ENCODE assay signal across 24 cellular contexts in genomic region chr9:87704342-87704741, GRCh38. TPM values are rescaled to one million over a fixed set of nuclear protein-coding genes. Genes with fewer than 3 reads are reported as not detected.
DNase-seq lines count a peak whose midpoint lies in the region; ATAC-seq and TF ChIP-seq lines count a peak whose summit lies in the region.
"Had no signal": no experiment of that assay in that cellular context is flagged by ENCODE, and none has a peak within 500 bp of the region (broad histone marks: within the 10 kb centered on the region; RNA-seq: fewer than 3 reads in every experiment).

No MANE protein-coding gene starts in this region.

- H3K79me2 ChIP-seq in trophoblast cell (ENCODE audit: control insufficient read depth, insufficient read depth, low read length, poor library complexity), result peaks cover 4% of the 10 kb centered on the region

- H4K91ac ChIP-seq in trophoblast cell (ENCODE audit: low read depth, low read length), result peak overlapping the region; percentile 53

- no peak for ATAC-seq in WTC11
- no peak for ATAC-seq in upper lobe of left lung (ENCODE audit: low FRiP score in 2 of 2)
- ATAC-seq: CD8-positive, alpha-beta T cell had no signal

- H3K27me3 ChIP-seq in A673 (replicated peaks; ENCODE audit: insufficient read depth, low read depth, low read length, poor library complexity), result no peaks in the 10 kb centered on the region
- H3K27me3 ChIP-seq in trophoblast cell (ENCODE audit: insufficient read depth, low read length), result no peaks in the 10 kb centered on the region
- H3K27me3 ChIP-seq in upper lobe of left lung, result no peaks in the 10 kb centered on the region
- H3K27me3 ChIP-seq: BLaER1 treated with 17β-estradiol and CSF1 and Interleukin-3, amounts not matched to agents 10 nM and 100 nM had no signal

- no peaks in the 10 kb centered on the region for H3K27me3 Mint-ChIP-seq in WTC11 (ENCODE audit: low read depth)

- POLR2A ChIA-PET in A673 (lab: Charles Lee; ENCODE audit: low non-redundant PET) (no interaction called here), WTC11 (lab: Charles Lee) (no interaction called here)

- H4K8ac ChIP-seq in trophoblast cell (ENCODE audit: low read depth, low read length), result peak overlapping the region; percentile 37

- peaks cover 68% of the 10 kb centered on the region for H3K36me3 Mint-ChIP-seq in WTC11
- H3K36me3 Mint-ChIP-seq: CD8-positive, alpha-beta T cell had no signal

- H3K4me1 ChIP-seq in A673 (ENCODE audit: insufficient read depth, low read length, poor library complexity, severe bottlenecking), result no peaks in the 10 kb centered on the region
- peaks cover 21 to 24% of the 10 kb centered on the region in 2 experiments for H3K4me1 ChIP-seq in trophoblast cell (ENCODE audit: control insufficient read depth in 1 of 2, insufficient read depth in 2 of 2, low read length in 2 of 2)
- H3K4me1 ChIP-seq in upper lobe of left lung, result no peaks in the 10 kb centered on the region

- H3K36me3 ChIP-seq in A673 (ENCODE audit: insufficient read depth, low read length, poor library complexity, severe bottlenecking), result peaks cover 97% of the 10 kb centered on the region
- H3K36me3 ChIP-seq in trophoblast cell (ENCODE audit: control insufficient read depth in 1 of 2, insufficient read depth in 2 of 2, low read length in 2 of 2), result peaks cover 21 to 23% of the 10 kb centered on the region in 2 experiments
- peaks cover 8 to 56% (median 28%) of the 10 kb centered on the region in 4 donors for H3K36me3 ChIP-seq in upper lobe of left lung

- no peak overlapping the region for H3K23ac ChIP-seq in trophoblast cell (ENCODE audit: low read length)

- peak overlapping the region; percentile 61; the same call in 1 of the 2 replicates for H3K27ac Mint-ChIP-seq in WTC11
- H3K27ac Mint-ChIP-seq: CD8-positive, alpha-beta T cell had no signal

- CTCF ChIA-PET in A673 (lab: Charles Lee), result no interaction called here
- CTCF ChIA-PET in WTC11 (lab: Charles Lee), result no interaction called here

- no peak overlapping the region for H3K4me3 Mint-ChIP-seq in WTC11
- H3K4me3 Mint-ChIP-seq: CD8-positive, alpha-beta T cell had no signal

- H3K4me3 ChIP-seq in A673 (ENCODE audit: low read depth, low read length, poor library complexity, severe bottlenecking), result no peak overlapping the region
- no peak overlapping the region for H3K4me3 ChIP-seq in trophoblast cell (ENCODE audit: low read depth, low read length)
- no peak overlapping the region for H3K4me3 ChIP-seq in upper lobe of left lung
- H3K4me3 ChIP-seq: BLaER1 treated with 17β-estradiol and CSF1 and Interleukin-3, amounts not matched to agents 10 nM and 100 nM had no signal

- WGBS in trophoblast cell (ENCODE audit: extremely low coverage, insufficient coverage, insufficient read length), result no CpG with 5 or more reads among the region's 6 CpGs
- whole genome bisulfite sequencing in upper lobe of left lung, 2 donors, result 75 to 81% methylated on average over 6 of the region's 6 CpGs

- no TSS peak for BruUV-seq in A673 (replicated peaks; lab: Mats Ljungman, UMichigan)

- no peaks in the 10 kb centered on the region for H3K9me3 Mint-ChIP-seq in WTC11
- H3K9me3 Mint-ChIP-seq: CD8-positive, alpha-beta T cell had no signal

- H3K14ac ChIP-seq in trophoblast cell (ENCODE audit: low read length), result no peak overlapping the region

- H2BK5ac ChIP-seq in trophoblast cell (ENCODE audit: low read depth, low read length, poor library complexity), result peak overlapping the region; percentile 73

- no peak overlapping the region for H3K4me2 ChIP-seq in trophoblast cell (ENCODE audit: low read length)

- no peak overlapping the region for H3K18ac ChIP-seq in trophoblast cell (ENCODE audit: low read length)

- H4K12ac ChIP-seq in trophoblast cell (ENCODE audit: low read depth, low read length), result no peak overlapping the region

- DNase-seq in A673 (ENCODE audit: low spot score), result no peak
- DNase-seq in WTC11 (ENCODE audit: low spot score), result no peak
- DNase-seq in islet precursor cell, result peak; percentile 89
- DNase-seq in trophoblast cell, result no peak
- no peak for DNase-seq in hepatic stellate cell (ENCODE audit: low spot score)
- DNase-seq in upper lobe of left lung, result no peak
- no peak for DNase-seq in NCI-H1105 treated with DMSO at 0.1 percent for 48 hours (lab: John Stamatoyannopoulos, UW)
- no peak for DNase-seq in SIG-M5 (lab: John Stamatoyannopoulos, UW)
- DNase-seq: AML-193; CD8-positive, alpha-beta T cell; DMS 273 treated with DMSO at 0.1 percent for 48 hours; DMS79; EL; GF-D8; Karpas-422; MV-4-11; NCI-H1105; NCI-H146; NCI-H2029; NCI-H526 treated with DMSO at 0.1 percent for 48 hours; Right ventricle myocardium superior; RPMI8226 had no signal

- peaks cover 26% of the 10 kb centered on the region for H3K79me1 ChIP-seq in trophoblast cell (ENCODE audit: low read length)

- peak overlapping the region; percentile 15 for H2AK5ac ChIP-seq in trophoblast cell (ENCODE audit: low read length)

- no peak overlapping the region for H2AFZ ChIP-seq in trophoblast cell (ENCODE audit: insufficient read depth, low read length, poor library complexity)

- peak overlapping the region; percentile 22 for H3K27ac ChIP-seq in A673 (ENCODE audit: low read depth, low read length, poor library complexity, severe bottlenecking)
- peak overlapping the region; percentile 93 for H3K27ac ChIP-seq in trophoblast cell (ENCODE audit: low read depth, low read length)
- H3K27ac ChIP-seq in upper lobe of left lung, result no peak overlapping the region
- H3K27ac ChIP-seq: HL-60 had no signal

- H2BK120ac ChIP-seq in trophoblast cell (ENCODE audit: insufficient read depth, low read length, poor library complexity), result peak overlapping the region; percentile 47

- no peak overlapping the region for H3K4ac ChIP-seq in trophoblast cell (ENCODE audit: low read depth, low read length)

- peaks cover 6% of the 10 kb centered on the region; the same call in 1 of the 2 replicates for H3K4me1 Mint-ChIP-seq in WTC11

- TF ChIP-seq CTCF in A673 (conservative IDR thresholded peaks at IDR 0.05; ENCODE audit: low read depth, low read length), result no peak
- TF ChIP-seq CTCF in WTC11 (IDR thresholded peaks at IDR 0.05), result no peak
- no peak for TF ChIP-seq CTCF in upper lobe of left lung (IDR thresholded peaks at IDR 0.05)

- intact Hi-C loops in A673 (cut with micrococcal nuclease; ENCODE audit: unreplicated experiment), result no loop called here

- TF ChIP-seq POLR2A in upper lobe of left lung (IDR thresholded peaks at IDR 0.05), result no peak

- no peak for TF ChIP-seq EP300 in upper lobe of left lung (IDR thresholded peaks at IDR 0.05)

- H3K9me3 ChIP-seq in A673 (ENCODE audit: low read depth, low read length, poor library complexity, severe bottlenecking) (no peaks in the 10 kb centered on the region), trophoblast cell (ENCODE audit: insufficient read depth, low read depth, low read length) (peaks cover 3% of the 10 kb centered on the region), upper lobe of left lung (no peaks in the 10 kb centered on the region)

- H2BK12ac ChIP-seq in trophoblast cell (ENCODE audit: low read length), result peak overlapping the region; percentile 23

- H3K9ac ChIP-seq in trophoblast cell (ENCODE audit: low read length), result no peak overlapping the region
- H3K9ac ChIP-seq: BLaER1 treated with 17β-estradiol and CSF1 and Interleukin-3, amounts not matched to agents 10 nM and 100 nM had no signal

TF ChIP-seq in WTC11, 78 proteins besides CTCF, POLR2A, EP300 and RAD21 (continues in another document):
- TF ChIP-seq GRHL2 (CRISPR knock-in tag; IDR thresholded peaks at IDR 0.05; ENCODE audit: insufficient replicate concordance, severe bottlenecking) (no peak), CREM (CRISPR knock-in tag; IDR thresholded peaks at IDR 0.05) (no peak), MYBL2 (CRISPR knock-in tag; IDR thresholded peaks at IDR 0.05) (no peak), ZBTB21 (CRISPR knock-in tag; IDR thresholded peaks at IDR 0.05; ENCODE audit: borderline replicate concordance) (no peak), TEAD4 (CRISPR knock-in tag; IDR thresholded peaks at IDR 0.05) (no peak), SMAD3 (CRISPR knock-in tag; IDR thresholded peaks at IDR 0.05; ENCODE audit: borderline replicate concordance) (no peak), NR3C1 (CRISPR knock-in tag; conservative IDR thresholded peaks at IDR 0.05; ENCODE audit: low read depth) (no peak), NFYB (CRISPR knock-in tag; conservative IDR thresholded peaks at IDR 0.05; ENCODE audit: low read depth) (no peak), KAT7 (CRISPR knock-in tag; IDR thresholded peaks at IDR 0.05; ENCODE audit: borderline replicate concordance) (no peak), GTF2I (CRISPR knock-in tag; conservative IDR thresholded peaks at IDR 0.05) (no peak), GABPB1 (CRISPR knock-in tag; IDR thresholded peaks at IDR 0.05) (no peak), ZNF232 (CRISPR knock-in tag; IDR thresholded peaks at IDR 0.05) (no peak), CBFB (CRISPR knock-in tag; IDR thresholded peaks at IDR 0.05; ENCODE audit: low read depth) (no peak), TCF7 (CRISPR knock-in tag; IDR thresholded peaks at IDR 0.05; ENCODE audit: low read depth) (no peak), MAX (CRISPR knock-in tag; IDR thresholded peaks at IDR 0.05) (no peak)

RNA-seq across cellular contexts. Expression of gene CTSL, which starts 21.6 kb away (rescaled TPM):
- total RNA-seq in A673 (2021) (17.0 and 21.0 TPM in 2 replicates), WTC11 (2021) (33.0 to 39.7 TPM (median 33.4 TPM) in 3 replicates), upper lobe of left lung (100 to 1,000 TPM in 4 of 6 donors, 10 to 100 TPM in 2; 71.4 to 198 (median 144) TPM)
- 578 and 615 TPM in 2 replicates for polyA plus RNA-seq in trophoblast cell (2013)

Comparison
In these comparisons a context has a peak if more than half of its experiments do, and no peak if none do; other contexts are left out.
1. H3K27ac ChIP-seq: peak in A673 (single experiment) and trophoblast cell (single experiment); none in upper lobe of left lung (0 of 4).